ENCODE assay signal across 24 cellular contexts in genomic region chr3:142104763-142105162, GRCh38.
"Had no signal": no experiment of that assay in that cellular context is flagged by ENCODE, and none has a peak within 500 bp of the region (broad histone marks: within the 10 kb centered on the region; RNA-seq: fewer than 3 reads in every experiment).

No MANE protein-coding gene starts in this region.

- H2AFZ ChIP-seq: parathyroid adenoma had no signal

- H3K9me3 ChIP-seq: esophagus muscularis mucosa, gastrocnemius medialis, lower lobe of right lung, right lobe of liver, tibial artery had no signal

- DNase-seq: activated CD4-positive, alpha-beta memory T cell treated with anti-CD3 and anti-CD28 coated beads, Interleukin-2, amount 10 ng/mL, durations not matched to agents 7 days and 5 days; activated CD4-positive, alpha-beta T cell treated with anti-CD3 and anti-CD28 coated beads for 48 hours; activated effector memory CD4-positive, alpha-beta T cell treated with Interleukin-2 at 50 U/mL for 16 hours; activated naive CD4-positive, alpha-beta T cell treated with anti-CD3 and anti-CD28 coated beads for 36 hours; activated naive CD8-positive, alpha-beta T cell treated with anti-CD3 and anti-CD28 coated beads, Interleukin-2, amount 10 ng/mL, durations not matched to agents 7 days and 5 days; activated T-cell treated with anti-CD3 and anti-CD28 coated beads, Interleukin-2, amount 50 U/mL, for 72 hours; amniotic stem cell; cerebellar nuclear complex; gastrocnemius medialis; head of caudate nucleus; left colon; lower lobe of right lung; mesendoderm; naive B cell; nucleus accumbens; right lobe of liver; stimulated activated CD4-positive, alpha-beta T cell treated with anti-CD3 and anti-CD28 coated beads, Interleukin-2, amount 100 ng/mL, for 24 hours; stimulated activated naive CD8-positive, alpha-beta T cell treated with anti-CD3 and anti-CD28 coated beads, Interleukin-15, amount 100 ng/mL, for 72 hours; tibial artery had no signal

- H3K4me3 ChIP-seq: coronary artery, esophagus muscularis mucosa, gastrocnemius medialis, lower lobe of right lung, right lobe of liver, skin epidermis, tibial artery had no signal

- ATAC-seq: activated T-cell treated with anti-CD3 and anti-CD28 coated beads, Interleukin-2, amount 50 U/mL, for 72 hours; gastrocnemius medialis; left colon; lower lobe of right lung; stimulated activated effector memory CD8-positive, alpha-beta T cell treated with anti-CD3 and anti-CD28 coated beads, Interleukin-12 subunit alpha, Interleukin-12 subunit beta, amount 100 ng/mL, for 72 hours; stimulated activated naive CD8-positive, alpha-beta T cell treated with anti-CD3 and anti-CD28 coated beads, Interleukin-15, amount 100 ng/mL, for 72 hours had no signal

- H3K27ac ChIP-seq: coronary artery, esophagus muscularis mucosa, gastrocnemius medialis, lower lobe of right lung, parathyroid adenoma, right lobe of liver, skin epidermis, tibial artery had no signal

- H3K36me3 ChIP-seq: gastrocnemius medialis, lower lobe of right lung, right lobe of liver, tibial artery had no signal

- H3K4me1 ChIP-seq: esophagus muscularis mucosa, gastrocnemius medialis, lower lobe of right lung, right lobe of liver, tibial artery had no signal
